1 cellular context compared by ENCODE assay signal in the genomic region with DNA sequence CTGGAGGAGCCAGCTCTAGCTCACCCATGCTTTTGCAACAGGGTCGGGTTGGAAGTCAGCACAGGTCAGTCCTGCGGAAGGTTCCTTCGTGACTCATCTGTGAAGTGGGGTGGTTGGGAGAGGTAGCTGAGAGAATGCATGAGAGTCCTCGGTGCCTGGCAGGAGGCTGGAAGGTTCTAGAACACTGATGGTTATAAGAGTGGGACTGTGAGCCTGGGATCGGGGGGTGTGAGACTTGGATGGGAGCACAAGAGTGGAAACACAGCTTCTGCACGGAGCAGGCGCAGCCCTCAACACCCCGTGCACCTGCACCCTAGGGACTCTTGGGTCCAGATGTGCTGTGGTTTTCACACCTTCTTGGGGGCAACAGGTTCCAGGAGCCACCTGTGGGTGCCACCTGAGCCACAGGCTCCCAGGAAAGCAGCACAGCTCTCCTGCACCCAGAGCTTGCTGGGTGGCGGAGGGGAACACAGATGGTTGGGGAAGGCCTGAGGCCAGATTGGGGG.
TF ChIP-seq lines count a peak whose summit lies in the region.

No MANE protein-coding gene starts in this region.

TF ChIP-seq in GM12878, 131 proteins besides CTCF, POLR2A, EP300 and RAD21 (continued from another document):
- TF ChIP-seq, protein P1, sequence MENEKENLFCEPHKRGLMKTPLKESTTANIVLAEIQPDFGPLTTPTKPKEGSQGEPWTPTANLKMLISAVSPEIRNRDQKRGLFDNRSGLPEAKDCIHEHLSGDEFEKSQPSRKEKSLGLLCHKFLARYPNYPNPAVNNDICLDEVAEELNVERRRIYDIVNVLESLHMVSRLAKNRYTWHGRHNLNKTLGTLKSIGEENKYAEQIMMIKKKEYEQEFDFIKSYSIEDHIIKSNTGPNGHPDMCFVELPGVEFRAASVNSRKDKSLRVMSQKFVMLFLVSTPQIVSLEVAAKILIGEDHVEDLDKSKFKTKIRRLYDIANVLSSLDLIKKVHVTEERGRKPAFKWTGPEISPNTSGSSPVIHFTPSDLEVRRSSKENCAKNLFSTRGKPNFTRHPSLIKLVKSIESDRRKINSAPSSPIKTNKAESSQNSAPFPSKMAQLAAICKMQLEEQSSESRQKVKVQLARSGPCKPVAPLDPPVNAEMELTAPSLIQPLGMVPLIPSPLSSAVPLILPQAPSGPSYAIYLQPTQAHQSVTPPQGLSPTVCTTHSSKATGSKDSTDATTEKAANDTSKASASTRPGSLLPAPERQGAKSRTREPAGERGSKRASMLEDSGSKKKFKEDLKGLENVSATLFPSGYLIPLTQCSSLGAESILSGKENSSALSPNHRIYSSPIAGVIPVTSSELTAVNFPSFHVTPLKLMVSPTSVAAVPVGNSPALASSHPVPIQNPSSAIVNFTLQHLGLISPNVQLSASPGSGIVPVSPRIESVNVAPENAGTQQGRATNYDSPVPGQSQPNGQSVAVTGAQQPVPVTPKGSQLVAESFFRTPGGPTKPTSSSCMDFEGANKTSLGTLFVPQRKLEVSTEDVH (IDR thresholded peaks at IDR 0.05; ENCODE audit: low read depth, partially characterized antibody): peak; percentile 52
- TF ChIP-seq HDGF (IDR thresholded peaks at IDR 0.05) (peak; percentile 85; the same call in 1 of the 2 replicates), EGR1 (IDR thresholded peaks at IDR 0.05; ENCODE audit: borderline replicate concordance in 1 of 2, low read depth in 2 of 2, low read length in 2 of 2) (no peak), NRF1 (conservative IDR thresholded peaks at IDR 0.05; ENCODE audit: low read depth, low read length) (0 out of 2 replicates have a peak, but pooled peaks have one; percentile 12), CBFB (IDR thresholded peaks at IDR 0.05; ENCODE audit: low read depth) (peak; percentile 42; the same call in 1 of the 2 replicates), IKZF1 (conservative IDR thresholded peaks at IDR 0.05) (peak; percentile 95), LARP7 (IDR thresholded peaks at IDR 0.05) (0 out of 2 replicates have a peak, but pooled peaks have one; percentile 52), SP1 (IDR thresholded peaks at IDR 0.05; ENCODE audit: low read depth, low read length) (no peak), GATAD2B (conservative IDR thresholded peaks at IDR 0.05; ENCODE audit: low read depth) (peak; percentile 90), NBN (IDR thresholded peaks at IDR 0.05) (no peak; the same call in 1 of the 2 replicates), NFIC (IDR thresholded peaks at IDR 0.05; ENCODE audit: low read depth, low read length) (no peak), TBL1XR1 (IDR thresholded peaks at IDR 0.05; ENCODE audit: low read depth, low read length) (no peak), RAD51 (IDR thresholded peaks at IDR 0.05) (0 out of 2 replicates have a peak, but pooled peaks have one; percentile 8), ZSCAN29 (IDR thresholded peaks at IDR 0.05) (no peak), MEF2B (IDR thresholded peaks at IDR 0.05; ENCODE audit: partially characterized antibody, poor library complexity, severe bottlenecking) (peak; percentile 94), WRNIP1 (IDR thresholded peaks at IDR 0.05; ENCODE audit: borderline replicate concordance, low read depth, low read length) (no peak), SPI1 (IDR thresholded peaks at IDR 0.05; ENCODE audit: borderline replicate concordance, insufficient read depth, low read depth, low read length) (no peak), SREBF1 (IDR thresholded peaks at IDR 0.05; ENCODE audit: low read length) (no peak), DPF2 (IDR thresholded peaks at IDR 0.05) (peak; percentile 95), IKZF2 (IDR thresholded peaks at IDR 0.05) (peak; percentile 84 to 86; a peak in 3 of 4 replicates), ZZZ3 (IDR thresholded peaks at IDR 0.05; ENCODE audit: control insufficient read depth, insufficient read length, low read depth) (no peak), BCL11A (IDR thresholded peaks at IDR 0.05; ENCODE audit: low read depth, low read length) (no peak; the same call in none of the 2 replicates)
- TF ChIP-seq, protein P2, sequence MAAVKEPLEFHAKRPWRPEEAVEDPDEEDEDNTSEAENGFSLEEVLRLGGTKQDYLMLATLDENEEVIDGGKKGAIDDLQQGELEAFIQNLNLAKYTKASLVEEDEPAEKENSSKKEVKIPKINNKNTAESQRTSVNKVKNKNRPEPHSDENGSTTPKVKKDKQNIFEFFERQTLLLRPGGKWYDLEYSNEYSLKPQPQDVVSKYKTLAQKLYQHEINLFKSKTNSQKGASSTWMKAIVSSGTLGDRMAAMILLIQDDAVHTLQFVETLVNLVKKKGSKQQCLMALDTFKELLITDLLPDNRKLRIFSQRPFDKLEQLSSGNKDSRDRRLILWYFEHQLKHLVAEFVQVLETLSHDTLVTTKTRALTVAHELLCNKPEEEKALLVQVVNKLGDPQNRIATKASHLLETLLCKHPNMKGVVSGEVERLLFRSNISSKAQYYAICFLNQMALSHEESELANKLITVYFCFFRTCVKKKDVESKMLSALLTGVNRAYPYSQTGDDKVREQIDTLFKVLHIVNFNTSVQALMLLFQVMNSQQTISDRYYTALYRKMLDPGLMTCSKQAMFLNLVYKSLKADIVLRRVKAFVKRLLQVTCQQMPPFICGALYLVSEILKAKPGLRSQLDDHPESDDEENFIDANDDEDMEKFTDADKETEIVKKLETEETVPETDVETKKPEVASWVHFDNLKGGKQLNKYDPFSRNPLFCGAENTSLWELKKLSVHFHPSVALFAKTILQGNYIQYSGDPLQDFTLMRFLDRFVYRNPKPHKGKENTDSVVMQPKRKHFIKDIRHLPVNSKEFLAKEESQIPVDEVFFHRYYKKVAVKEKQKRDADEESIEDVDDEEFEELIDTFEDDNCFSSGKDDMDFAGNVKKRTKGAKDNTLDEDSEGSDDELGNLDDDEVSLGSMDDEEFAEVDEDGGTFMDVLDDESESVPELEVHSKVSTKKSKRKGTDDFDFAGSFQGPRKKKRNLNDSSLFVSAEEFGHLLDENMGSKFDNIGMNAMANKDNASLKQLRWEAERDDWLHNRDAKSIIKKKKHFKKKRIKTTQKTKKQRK (IDR thresholded peaks at IDR 0.05; ENCODE audit: low read depth, low read length): no peak
- TF ChIP-seq, protein P3, sequence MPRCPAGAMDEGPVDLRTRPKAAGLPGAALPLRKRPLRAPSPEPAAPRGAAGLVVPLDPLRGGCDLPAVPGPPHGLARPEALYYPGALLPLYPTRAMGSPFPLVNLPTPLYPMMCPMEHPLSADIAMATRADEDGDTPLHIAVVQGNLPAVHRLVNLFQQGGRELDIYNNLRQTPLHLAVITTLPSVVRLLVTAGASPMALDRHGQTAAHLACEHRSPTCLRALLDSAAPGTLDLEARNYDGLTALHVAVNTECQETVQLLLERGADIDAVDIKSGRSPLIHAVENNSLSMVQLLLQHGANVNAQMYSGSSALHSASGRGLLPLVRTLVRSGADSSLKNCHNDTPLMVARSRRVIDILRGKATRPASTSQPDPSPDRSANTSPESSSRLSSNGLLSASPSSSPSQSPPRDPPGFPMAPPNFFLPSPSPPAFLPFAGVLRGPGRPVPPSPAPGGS (IDR thresholded peaks at IDR 0.05; ENCODE audit: borderline replicate concordance, insufficient read depth, low read depth, low read length, poor library complexity, severe bottlenecking): peak; percentile 71
- TF ChIP-seq, protein P4, sequence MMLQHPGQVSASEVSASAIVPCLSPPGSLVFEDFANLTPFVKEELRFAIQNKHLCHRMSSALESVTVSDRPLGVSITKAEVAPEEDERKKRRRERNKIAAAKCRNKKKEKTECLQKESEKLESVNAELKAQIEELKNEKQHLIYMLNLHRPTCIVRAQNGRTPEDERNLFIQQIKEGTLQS (IDR thresholded peaks at IDR 0.05; ENCODE audit: borderline replicate concordance, extremely low read depth, low read depth, low read length): no peak
- TF ChIP-seq, protein P5, sequence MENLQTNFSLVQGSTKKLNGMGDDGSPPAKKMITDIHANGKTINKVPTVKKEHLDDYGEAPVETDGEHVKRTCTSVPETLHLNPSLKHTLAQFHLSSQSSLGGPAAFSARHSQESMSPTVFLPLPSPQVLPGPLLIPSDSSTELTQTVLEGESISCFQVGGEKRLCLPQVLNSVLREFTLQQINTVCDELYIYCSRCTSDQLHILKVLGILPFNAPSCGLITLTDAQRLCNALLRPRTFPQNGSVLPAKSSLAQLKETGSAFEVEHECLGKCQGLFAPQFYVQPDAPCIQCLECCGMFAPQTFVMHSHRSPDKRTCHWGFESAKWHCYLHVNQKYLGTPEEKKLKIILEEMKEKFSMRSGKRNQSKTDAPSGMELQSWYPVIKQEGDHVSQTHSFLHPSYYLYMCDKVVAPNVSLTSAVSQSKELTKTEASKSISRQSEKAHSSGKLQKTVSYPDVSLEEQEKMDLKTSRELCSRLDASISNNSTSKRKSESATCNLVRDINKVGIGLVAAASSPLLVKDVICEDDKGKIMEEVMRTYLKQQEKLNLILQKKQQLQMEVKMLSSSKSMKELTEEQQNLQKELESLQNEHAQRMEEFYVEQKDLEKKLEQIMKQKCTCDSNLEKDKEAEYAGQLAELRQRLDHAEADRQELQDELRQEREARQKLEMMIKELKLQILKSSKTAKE (IDR thresholded peaks at IDR 0.05; ENCODE audit: low read depth, poor library complexity, severe bottlenecking): no peak
- TF ChIP-seq, protein P6, sequence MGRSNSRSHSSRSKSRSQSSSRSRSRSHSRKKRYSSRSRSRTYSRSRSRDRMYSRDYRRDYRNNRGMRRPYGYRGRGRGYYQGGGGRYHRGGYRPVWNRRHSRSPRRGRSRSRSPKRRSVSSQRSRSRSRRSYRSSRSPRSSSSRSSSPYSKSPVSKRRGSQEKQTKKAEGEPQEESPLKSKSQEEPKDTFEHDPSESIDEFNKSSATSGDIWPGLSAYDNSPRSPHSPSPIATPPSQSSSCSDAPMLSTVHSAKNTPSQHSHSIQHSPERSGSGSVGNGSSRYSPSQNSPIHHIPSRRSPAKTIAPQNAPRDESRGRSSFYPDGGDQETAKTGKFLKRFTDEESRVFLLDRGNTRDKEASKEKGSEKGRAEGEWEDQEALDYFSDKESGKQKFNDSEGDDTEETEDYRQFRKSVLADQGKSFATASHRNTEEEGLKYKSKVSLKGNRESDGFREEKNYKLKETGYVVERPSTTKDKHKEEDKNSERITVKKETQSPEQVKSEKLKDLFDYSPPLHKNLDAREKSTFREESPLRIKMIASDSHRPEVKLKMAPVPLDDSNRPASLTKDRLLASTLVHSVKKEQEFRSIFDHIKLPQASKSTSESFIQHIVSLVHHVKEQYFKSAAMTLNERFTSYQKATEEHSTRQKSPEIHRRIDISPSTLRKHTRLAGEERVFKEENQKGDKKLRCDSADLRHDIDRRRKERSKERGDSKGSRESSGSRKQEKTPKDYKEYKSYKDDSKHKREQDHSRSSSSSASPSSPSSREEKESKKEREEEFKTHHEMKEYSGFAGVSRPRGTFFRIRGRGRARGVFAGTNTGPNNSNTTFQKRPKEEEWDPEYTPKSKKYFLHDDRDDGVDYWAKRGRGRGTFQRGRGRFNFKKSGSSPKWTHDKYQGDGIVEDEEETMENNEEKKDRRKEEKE (IDR thresholded peaks at IDR 0.05): no peak
- TF ChIP-seq, protein P7, sequence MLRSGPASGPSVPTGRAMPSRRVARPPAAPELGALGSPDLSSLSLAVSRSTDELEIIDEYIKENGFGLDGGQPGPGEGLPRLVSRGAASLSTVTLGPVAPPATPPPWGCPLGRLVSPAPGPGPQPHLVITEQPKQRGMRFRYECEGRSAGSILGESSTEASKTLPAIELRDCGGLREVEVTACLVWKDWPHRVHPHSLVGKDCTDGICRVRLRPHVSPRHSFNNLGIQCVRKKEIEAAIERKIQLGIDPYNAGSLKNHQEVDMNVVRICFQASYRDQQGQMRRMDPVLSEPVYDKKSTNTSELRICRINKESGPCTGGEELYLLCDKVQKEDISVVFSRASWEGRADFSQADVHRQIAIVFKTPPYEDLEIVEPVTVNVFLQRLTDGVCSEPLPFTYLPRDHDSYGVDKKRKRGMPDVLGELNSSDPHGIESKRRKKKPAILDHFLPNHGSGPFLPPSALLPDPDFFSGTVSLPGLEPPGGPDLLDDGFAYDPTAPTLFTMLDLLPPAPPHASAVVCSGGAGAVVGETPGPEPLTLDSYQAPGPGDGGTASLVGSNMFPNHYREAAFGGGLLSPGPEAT (IDR thresholded peaks at IDR 0.05; ENCODE audit: low read depth): peak; percentile 67
- TF ChIP-seq, protein P8, sequence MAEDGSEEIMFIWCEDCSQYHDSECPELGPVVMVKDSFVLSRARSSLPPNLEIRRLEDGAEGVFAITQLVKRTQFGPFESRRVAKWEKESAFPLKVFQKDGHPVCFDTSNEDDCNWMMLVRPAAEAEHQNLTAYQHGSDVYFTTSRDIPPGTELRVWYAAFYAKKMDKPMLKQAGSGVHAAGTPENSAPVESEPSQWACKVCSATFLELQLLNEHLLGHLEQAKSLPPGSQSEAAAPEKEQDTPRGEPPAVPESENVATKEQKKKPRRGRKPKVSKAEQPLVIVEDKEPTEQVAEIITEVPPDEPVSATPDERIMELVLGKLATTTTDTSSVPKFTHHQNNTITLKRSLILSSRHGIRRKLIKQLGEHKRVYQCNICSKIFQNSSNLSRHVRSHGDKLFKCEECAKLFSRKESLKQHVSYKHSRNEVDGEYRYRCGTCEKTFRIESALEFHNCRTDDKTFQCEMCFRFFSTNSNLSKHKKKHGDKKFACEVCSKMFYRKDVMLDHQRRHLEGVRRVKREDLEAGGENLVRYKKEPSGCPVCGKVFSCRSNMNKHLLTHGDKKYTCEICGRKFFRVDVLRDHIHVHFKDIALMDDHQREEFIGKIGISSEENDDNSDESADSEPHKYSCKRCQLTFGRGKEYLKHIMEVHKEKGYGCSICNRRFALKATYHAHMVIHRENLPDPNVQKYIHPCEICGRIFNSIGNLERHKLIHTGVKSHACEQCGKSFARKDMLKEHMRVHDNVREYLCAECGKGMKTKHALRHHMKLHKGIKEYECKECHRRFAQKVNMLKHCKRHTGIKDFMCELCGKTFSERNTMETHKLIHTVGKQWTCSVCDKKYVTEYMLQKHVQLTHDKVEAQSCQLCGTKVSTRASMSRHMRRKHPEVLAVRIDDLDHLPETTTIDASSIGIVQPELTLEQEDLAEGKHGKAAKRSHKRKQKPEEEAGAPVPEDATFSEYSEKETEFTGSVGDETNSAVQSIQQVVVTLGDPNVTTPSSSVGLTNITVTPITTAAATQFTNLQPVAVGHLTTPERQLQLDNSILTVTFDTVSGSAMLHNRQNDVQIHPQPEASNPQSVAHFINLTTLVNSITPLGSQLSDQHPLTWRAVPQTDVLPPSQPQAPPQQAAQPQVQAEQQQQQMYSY (CRISPR knock-in tag; IDR thresholded peaks at IDR 0.05): peak; percentile 43; the same call in 1 of the 2 replicates
